Comparison of ENCODE assay signal across 15 cellular contexts in the genomic region with DNA sequence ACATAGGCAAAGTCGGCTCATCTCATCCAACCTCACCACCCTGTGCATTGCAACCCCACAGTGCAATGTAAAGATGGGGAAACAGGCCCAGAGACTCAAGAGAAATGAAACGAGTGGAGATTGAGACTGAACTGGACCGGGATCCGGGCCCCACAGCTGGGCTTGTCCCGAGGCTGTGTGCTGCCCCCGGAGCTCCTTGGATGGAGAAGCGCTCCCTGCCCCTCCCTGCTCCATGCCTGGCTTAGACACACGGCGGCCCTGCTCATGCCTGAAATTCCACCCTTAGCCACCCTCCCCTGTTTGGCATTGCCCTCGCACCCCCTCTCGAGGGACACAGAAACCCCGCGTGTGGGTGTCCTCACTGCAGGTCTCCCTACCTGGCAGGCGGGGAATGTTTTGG. TPM values are rescaled to one million over a fixed set of nuclear protein-coding genes. Genes with fewer than 3 reads are reported as not detected.
DNase-seq lines count a peak whose midpoint lies in the region; ATAC-seq, FAIRE-seq and TF ChIP-seq lines count a peak whose summit lies in the region.
"Had no signal": no experiment of that assay in that cellular context is flagged by ENCODE, and none has a peak within 500 bp of the region (broad histone marks: within the 10 kb centered on the region; RNA-seq: fewer than 3 reads in every experiment).

No MANE protein-coding gene starts in this region.

- POLR2A ChIA-PET in Caco-2 (lab: Charles Lee), result no interaction called here

- H3K4me1 Mint-ChIP-seq in CD14-positive monocyte, result peaks cover 20% of the 10 kb centered on the region
- peaks cover 47% of the 10 kb centered on the region for H3K4me1 Mint-ChIP-seq in brain
- H3K4me1 Mint-ChIP-seq in Caco-2 (ENCODE audit: low read depth, unreplicated experiment), result no peaks in the 10 kb centered on the region
- H3K4me1 Mint-ChIP-seq: CD4-positive, alpha-beta memory T cell had no signal

- CTCF ChIA-PET in Caco-2 (lab: Charles Lee), result no interaction called here

- H3K27me3 ChIP-seq in left lung (peaks cover 12 to 70% of the 10 kb centered on the region in 2 donors), Caco-2 (replicated peaks; ENCODE audit: control insufficient read depth, insufficient read depth, low read length) (no peaks in the 10 kb centered on the region)
- H3K27me3 ChIP-seq: MG63 had no signal

- no peak for FAIRE-seq in frontal cortex (lab: Jason Lieb, UNC)
- FAIRE-seq: D721Med had no signal

- ATAC-seq in left lung, result peak; percentile 11
- ATAC-seq in sciatic nerve, result peak; percentile 34
- ATAC-seq in GM18517 (IDR thresholded peaks at IDR 0.05; ENCODE audit: unreplicated experiment), result no peak
- ATAC-seq: PC-3 had no signal

- H3K9me3 Mint-ChIP-seq in CD14-positive monocyte (peaks cover 0 to 7% (median 0%) of the 10 kb centered on the region in 7 donors), brain (no peaks in the 10 kb centered on the region), Caco-2 (ENCODE audit: unreplicated experiment) (no peaks in the 10 kb centered on the region)
- H3K9me3 Mint-ChIP-seq: CD4-positive, alpha-beta memory T cell had no signal

- H3K4me3 ChIP-seq in left lung, result no peak overlapping the region
- no peak overlapping the region for H3K4me3 ChIP-seq in Caco-2 (ENCODE audit: low read depth, low read length)
- H3K4me3 ChIP-seq: MG63 had no signal

- H3K27ac Mint-ChIP-seq in CD14-positive monocyte, result no peak overlapping the region
- H3K27ac Mint-ChIP-seq in brain, result peak overlapping the region in 4 of 5 experiments; percentile 59 to 92 (median 84)
- no peak overlapping the region for H3K27ac Mint-ChIP-seq in Caco-2 (ENCODE audit: unreplicated experiment)
- H3K27ac Mint-ChIP-seq: CD4-positive, alpha-beta memory T cell had no signal

- H3K9me3 ChIP-seq in left lung (no peaks in the 10 kb centered on the region), Caco-2 (no peaks in the 10 kb centered on the region)
- H3K9me3 ChIP-seq: MG63 had no signal

- H3K36me3 ChIP-seq in left lung (no peaks in the 10 kb centered on the region), Caco-2 (ENCODE audit: control insufficient read depth, insufficient read depth, low read length) (no peaks in the 10 kb centered on the region)
- H3K36me3 ChIP-seq: MG63 had no signal

- intact Hi-C loops in CD14-positive monocyte (cut with micrococcal nuclease), result no loop called here
- intact Hi-C loops in left lung (cut with DNase I), result no loop called here
- intact Hi-C loops in sciatic nerve (cut with DNase I), result no loop called here
- intact Hi-C loops in Caco-2 (cut with micrococcal nuclease; ENCODE audit: unreplicated experiment), result no loop called here

- H3K4me3 Mint-ChIP-seq in CD14-positive monocyte (peak overlapping the region in 1 of 2 donors; percentile 43), brain (peak overlapping the region in 4 of 5 experiments; percentile 2 to 48 (median 18)), Caco-2 (ENCODE audit: unreplicated experiment) (no peak overlapping the region)
- H3K4me3 Mint-ChIP-seq: CD4-positive, alpha-beta memory T cell had no signal

- BruUV-seq in Caco-2 (replicated peaks; lab: Mats Ljungman, UMichigan), result no TSS peak

- peaks cover 36 to 57% (median 39%) of the 10 kb centered on the region in 3 donors for H3K27me3 Mint-ChIP-seq in CD14-positive monocyte (ENCODE audit: low read depth in 3 of 3)
- no peaks in the 10 kb centered on the region for H3K27me3 Mint-ChIP-seq in brain
- peaks cover 4% of the 10 kb centered on the region for H3K27me3 Mint-ChIP-seq in Caco-2 (ENCODE audit: insufficient read depth, unreplicated experiment)

- H3K4me1 ChIP-seq in left lung (no peaks in the 10 kb centered on the region), Caco-2 (no peaks in the 10 kb centered on the region)

- H3K27ac ChIP-seq in left lung, result no peak overlapping the region

- peaks cover 7 to 12% of the 10 kb centered on the region in 2 donors for H3K36me3 Mint-ChIP-seq in CD14-positive monocyte
- no peaks in the 10 kb centered on the region for H3K36me3 Mint-ChIP-seq in brain
- no peaks in the 10 kb centered on the region for H3K36me3 Mint-ChIP-seq in Caco-2 (ENCODE audit: insufficient read depth, unreplicated experiment)
- H3K36me3 Mint-ChIP-seq: CD4-positive, alpha-beta memory T cell had no signal

- DNase-seq in CD14-positive monocyte (ENCODE audit: low spot score) (peak; percentile 22), left lung (no peak), sciatic nerve (ENCODE audit: low spot score) (no peak), Caco-2 (no peak), frontal cortex (ENCODE audit: low spot score in 2 of 2) (no peak)
- DNase-seq: AML-193; CD4-positive, alpha-beta memory T cell; GF-D8; MG63; NCI-H1694 treated with DMSO at 0.1 percent for 48 hours; PC-3 had no signal

- no peak for TF ChIP-seq CTCF in CD14-positive monocyte (IDR thresholded peaks at IDR 0.05)
- no peak for TF ChIP-seq CTCF in brain (conservative IDR thresholded peaks at IDR 0.05)
- no peak for TF ChIP-seq CTCF in left lung (IDR thresholded peaks at IDR 0.05)
- no peak for TF ChIP-seq CTCF in Caco-2 (IDR thresholded peaks at IDR 0.05; ENCODE audit: insufficient read depth in 1 of 2, low read depth in 1 of 2, low read length in 1 of 2, severe bottlenecking in 1 of 2, unreplicated experiment in 1 of 2)

RNA-seq across cellular contexts. Expression of a gene that starts 27.2 kb away (rescaled TPM):
- 1,000 to 10,000 TPM; 6,268 to 7,680 TPM for polyA plus RNA-seq in CD14-positive monocyte
- polyA plus RNA-seq in brain (ENCODE audit: insufficient read depth, low read depth, low replicate concordance), result 2.5 TPM
- total RNA-seq in left lung, result 10 to 100 TPM; 28.4 to 72.1 TPM
- total RNA-seq in sciatic nerve, result 16.1 TPM
- total RNA-seq in Caco-2 (2022), result not detected in 2 replicates
- 0.82 TPM for total RNA-seq in frontal cortex
- total RNA-seq: H4, PC-3 had no signal

Comparison
In these comparisons a context has a peak if more than half of its experiments do, and no peak if none do; other contexts are left out.
1. H3K27ac Mint-ChIP-seq: peak in brain (4 of 5); none in CD14-positive monocyte (0 of 7) and Caco-2 (single experiment).